ENCODE assay signal across 20 cellular contexts in genomic region chr1:78664763-78665162, GRCh38. TPM values are rescaled to one million over a fixed set of nuclear protein-coding genes. Genes with fewer than 3 reads are reported as not detected.
DNase-seq lines count a peak whose midpoint lies in the region; ATAC-seq and TF ChIP-seq lines count a peak whose summit lies in the region.
"Had no signal": no experiment of that assay in that cellular context is flagged by ENCODE, and none has a peak within 500 bp of the region (broad histone marks: within the 10 kb centered on the region; RNA-seq: fewer than 3 reads in every experiment).

No MANE protein-coding gene starts in this region.

- H3K23me2 ChIP-seq in H9 (ENCODE audit: insufficient read length, low read depth, low read length, poor library complexity, severe bottlenecking) = no peaks in the 10 kb centered on the region

- H2BK15ac ChIP-seq in H9 (ENCODE audit: low read depth, low read length) = no peak overlapping the region

- ATAC-seq in activated naive CD4-positive, alpha-beta T cell treated with anti-CD3 and anti-CD28 coated beads, Interleukin-2, amount 50 U/mL, for 72 hours = peak; percentile 65 to 83
- ATAC-seq in GM21367 (IDR thresholded peaks at IDR 0.05; ENCODE audit: unreplicated experiment) = peak; percentile 40
- peak; percentile 87 for ATAC-seq in activated T-helper 17 cell treated with anti-CD3 and anti-CD28 coated beads, Interleukin-2, amount 50 U/mL, for 72 hours (replicated peaks)
- peak; percentile 85 for ATAC-seq in stimulated activated naive CD8-positive, alpha-beta T cell treated with anti-CD3 and anti-CD28 coated beads, Interleukin-15, amount 100 ng/mL, for 72 hours
- ATAC-seq: GM23338 had no signal

- H3K27me3 ChIP-seq in H9 (ENCODE audit: insufficient read depth, low read length) (no peaks in the 10 kb centered on the region), colonic mucosa (no peaks in the 10 kb centered on the region)
- H3K27me3 ChIP-seq: BE2C, MG63 had no signal

- CTCF ChIA-PET in activated naive CD4-positive, alpha-beta T cell treated with anti-CD3 and anti-CD28 coated beads, Interleukin-2, amount 10 ng/mL, durations not matched to agents 7 days and 5 days (lab: Charles Lee) = interaction anchor here (1.0 kb wide), 1 partner anchor 533 kb away, joined by 3 read pairs; no protein-coding TSS in a partner anchor

- no peaks in the 10 kb centered on the region for H3K4me1 Mint-ChIP-seq in activated naive CD4-positive, alpha-beta T cell treated with anti-CD3 and anti-CD28 coated beads, Interleukin-2, amount 10 ng/mL, durations not matched to agents 7 days and 5 days
- H3K4me1 Mint-ChIP-seq in activated T-helper 17 cell treated with anti-CD3 and anti-CD28 coated beads, Interleukin-2, amount 50 U/mL, for 72 hours = peaks cover 6% of the 10 kb centered on the region
- H3K4me1 Mint-ChIP-seq in stimulated activated naive CD8-positive, alpha-beta T cell treated with anti-CD3 and anti-CD28 coated beads, Interleukin-15, amount 100 ng/mL, for 72 hours = no peaks in the 10 kb centered on the region
- H3K4me1 Mint-ChIP-seq in H9 = no peaks in the 10 kb centered on the region
- H3K4me1 Mint-ChIP-seq: GM23338 had no signal

- no peaks in the 10 kb centered on the region for H3K79me2 ChIP-seq in H9 (ENCODE audit: insufficient read depth, low read length)

- H4K91ac ChIP-seq in H9 (ENCODE audit: insufficient read length, low read depth, low read length) = no peak overlapping the region

- no CpG with 5 or more reads among the region's 1 CpG for WGBS in H9 (ENCODE audit: extremely low coverage, insufficient read length, low lambda C conversion rate)

- no peaks in the 10 kb centered on the region for H3K9me3 ChIP-seq in H9 (ENCODE audit: control insufficient read depth, low read depth, low read length)
- H3K9me3 ChIP-seq in colonic mucosa = no peaks in the 10 kb centered on the region
- H3K9me3 ChIP-seq: BE2C, MG63 had no signal

- no peak overlapping the region for H2BK5ac ChIP-seq in H9 (ENCODE audit: insufficient read length, low read length)

- no peak for DNase-seq in activated naive CD4-positive, alpha-beta T cell treated with anti-CD3 and anti-CD28 coated beads, Interleukin-2, amount 50 U/mL, for 72 hours (ENCODE audit: low spot score in 2 of 2)
- no peak for DNase-seq in activated naive CD4-positive, alpha-beta T cell treated with anti-CD3 and anti-CD28 coated beads, Interleukin-2, amount 10 ng/mL, durations not matched to agents 7 days and 5 days
- DNase-seq in stimulated activated naive CD8-positive, alpha-beta T cell treated with anti-CD3 and anti-CD28 coated beads, Interleukin-15, amount 100 ng/mL, for 72 hours = no peak
- DNase-seq in SW 1271 (lab: John Stamatoyannopoulos, UW) (no peak), H9 (no peak), colonic mucosa (no peak)
- DNase-seq: BE2C, DMS 273 treated with DMSO at 0.1 percent for 48 hours, HFFc6, KG1, MG63, NCI-H1105, NCI-H187, NCI-H446 treated with DMSO at 0.1 percent for 48 hours, NCI-H748 treated with DMSO at 0.1 percent for 48 hours, PC-9 had no signal

- no peak overlapping the region for H2AFZ ChIP-seq in H9 (ENCODE audit: low read length)
- H2AFZ ChIP-seq: GM23338, PC-9 had no signal

- no peak overlapping the region for H3K4me3 Mint-ChIP-seq in activated naive CD4-positive, alpha-beta T cell treated with anti-CD3 and anti-CD28 coated beads, Interleukin-2, amount 10 ng/mL, durations not matched to agents 7 days and 5 days
- no peak overlapping the region for H3K4me3 Mint-ChIP-seq in activated T-helper 17 cell treated with anti-CD3 and anti-CD28 coated beads, Interleukin-2, amount 50 U/mL, for 72 hours
- H3K4me3 Mint-ChIP-seq in stimulated activated naive CD8-positive, alpha-beta T cell treated with anti-CD3 and anti-CD28 coated beads, Interleukin-15, amount 100 ng/mL, for 72 hours = no peak overlapping the region
- no peak overlapping the region for H3K4me3 Mint-ChIP-seq in H9
- H3K4me3 Mint-ChIP-seq: GM23338, HFFc6 had no signal

- no peak overlapping the region for H4K8ac ChIP-seq in H9 (replicated peaks; ENCODE audit: insufficient read length, low read depth, low read length)

- H3K36me3 ChIP-seq in colonic mucosa = no peaks in the 10 kb centered on the region
- H3K36me3 ChIP-seq: BE2C had no signal

- no peaks in the 10 kb centered on the region for H3K27me3 Mint-ChIP-seq in activated naive CD4-positive, alpha-beta T cell treated with anti-CD3 and anti-CD28 coated beads, Interleukin-2, amount 10 ng/mL, durations not matched to agents 7 days and 5 days
- no peaks in the 10 kb centered on the region for H3K27me3 Mint-ChIP-seq in activated T-helper 17 cell treated with anti-CD3 and anti-CD28 coated beads, Interleukin-2, amount 50 U/mL, for 72 hours
- H3K27me3 Mint-ChIP-seq in stimulated activated naive CD8-positive, alpha-beta T cell treated with anti-CD3 and anti-CD28 coated beads, Interleukin-15, amount 100 ng/mL, for 72 hours = no peaks in the 10 kb centered on the region
- peaks cover 41% of the 10 kb centered on the region for H3K27me3 Mint-ChIP-seq in H9 (ENCODE audit: low read depth)

- H4K5ac ChIP-seq in H9 (ENCODE audit: insufficient read length, low read depth, low read length) = no peak overlapping the region

- no peaks in the 10 kb centered on the region for H4K20me1 ChIP-seq in H9 (ENCODE audit: control insufficient read depth, insufficient read depth, insufficient read length)

- TF ChIP-seq CTCF in H9 (conservative IDR thresholded peaks at IDR 0.05) (no peak), colonic mucosa (IDR thresholded peaks at IDR 0.05) (no peak)

- no peak overlapping the region for H2BK120ac ChIP-seq in H9 (ENCODE audit: low read depth, low read length, poor library complexity, severe bottlenecking)

- no peak overlapping the region for H2BK20ac ChIP-seq in H9 (ENCODE audit: low read depth, low read length, poor library complexity, severe bottlenecking)

- H2BK12ac ChIP-seq in H9 (ENCODE audit: insufficient read length, low read depth, low read length) = no peak overlapping the region

- H3K27ac ChIP-seq in H9 (ENCODE audit: insufficient read length, low read depth, low read length) (no peak overlapping the region), colonic mucosa (no peak overlapping the region)
- H3K27ac ChIP-seq: PC-9 had no signal

- H3K4me1 ChIP-seq in H9 (ENCODE audit: insufficient read depth, low read length) = no peaks in the 10 kb centered on the region
- H3K4me1 ChIP-seq in colonic mucosa = no peaks in the 10 kb centered on the region
- H3K4me1 ChIP-seq: BE2C had no signal

- no peak overlapping the region for H3K4ac ChIP-seq in H9 (ENCODE audit: low read depth, low read length)

- H3T11ph ChIP-seq in H9 (ENCODE audit: low read length) = no peak overlapping the region

- H3K36me3 Mint-ChIP-seq in activated naive CD4-positive, alpha-beta T cell treated with anti-CD3 and anti-CD28 coated beads, Interleukin-2, amount 50 U/mL, for 72 hours = peaks cover 0 to 8% of the 10 kb centered on the region in 2 donors
- H3K36me3 Mint-ChIP-seq in activated naive CD4-positive, alpha-beta T cell treated with anti-CD3 and anti-CD28 coated beads, Interleukin-2, amount 10 ng/mL, durations not matched to agents 7 days and 5 days = peaks cover 35% of the 10 kb centered on the region
- H3K36me3 Mint-ChIP-seq in activated T-helper 17 cell treated with anti-CD3 and anti-CD28 coated beads, Interleukin-2, amount 50 U/mL, for 72 hours (ENCODE audit: low read depth) = peaks cover 49% of the 10 kb centered on the region
- no peaks in the 10 kb centered on the region for H3K36me3 Mint-ChIP-seq in H9 (ENCODE audit: insufficient read depth in 1 of 3, low read depth in 3 of 3)

- no peak overlapping the region for H3K56ac ChIP-seq in H9 (ENCODE audit: insufficient read length, low read depth, low read length)

- no peak overlapping the region for H3K4me2 ChIP-seq in H9 (ENCODE audit: insufficient read depth, insufficient read length, low read length)
- H3K4me2 ChIP-seq: GM23338, PC-9 had no signal

- no peak overlapping the region for H3K27ac Mint-ChIP-seq in activated naive CD4-positive, alpha-beta T cell treated with anti-CD3 and anti-CD28 coated beads, Interleukin-2, amount 50 U/mL, for 72 hours
- H3K27ac Mint-ChIP-seq in activated naive CD4-positive, alpha-beta T cell treated with anti-CD3 and anti-CD28 coated beads, Interleukin-2, amount 10 ng/mL, durations not matched to agents 7 days and 5 days = no peak overlapping the region
- H3K27ac Mint-ChIP-seq in activated T-helper 17 cell treated with anti-CD3 and anti-CD28 coated beads, Interleukin-2, amount 50 U/mL, for 72 hours = no peak overlapping the region
- no peak overlapping the region for H3K27ac Mint-ChIP-seq in stimulated activated naive CD8-positive, alpha-beta T cell treated with anti-CD3 and anti-CD28 coated beads, Interleukin-15, amount 100 ng/mL, for 72 hours
- no peak overlapping the region for H3K27ac Mint-ChIP-seq in H9
- H3K27ac Mint-ChIP-seq: GM23338, HFFc6 had no signal

- no peak overlapping the region for H3K4me3 ChIP-seq in colonic mucosa
- H3K4me3 ChIP-seq: GM23338, MG63, PC-9 had no signal

- no peak overlapping the region for H3K23ac ChIP-seq in H9 (ENCODE audit: insufficient read length, low read depth, low read length)

- H3K9ac ChIP-seq in H9 (ENCODE audit: extremely low read depth, insufficient read length, low read length) = no peak overlapping the region
- no peak overlapping the region for H3K9ac ChIP-seq in colonic mucosa (ENCODE audit: low read depth in 2 of 2, low read length in 2 of 2)

- H3K9me3 Mint-ChIP-seq in activated naive CD4-positive, alpha-beta T cell treated with anti-CD3 and anti-CD28 coated beads, Interleukin-2, amount 50 U/mL, for 72 hours = no peaks in the 10 kb centered on the region
- H3K9me3 Mint-ChIP-seq in activated naive CD4-positive, alpha-beta T cell treated with anti-CD3 and anti-CD28 coated beads, Interleukin-2, amount 10 ng/mL, durations not matched to agents 7 days and 5 days = no peaks in the 10 kb centered on the region
- no peaks in the 10 kb centered on the region for H3K9me3 Mint-ChIP-seq in activated T-helper 17 cell treated with anti-CD3 and anti-CD28 coated beads, Interleukin-2, amount 50 U/mL, for 72 hours
- no peaks in the 10 kb centered on the region for H3K9me3 Mint-ChIP-seq in stimulated activated naive CD8-positive, alpha-beta T cell treated with anti-CD3 and anti-CD28 coated beads, Interleukin-15, amount 100 ng/mL, for 72 hours
- H3K9me3 Mint-ChIP-seq in H9 = no peaks in the 10 kb centered on the region
- H3K9me3 Mint-ChIP-seq: GM23338, HFFc6 had no signal

- no peak overlapping the region for H3K14ac ChIP-seq in H9 (ENCODE audit: insufficient read depth, low read length)

- no peak overlapping the region for H2AK5ac ChIP-seq in H9 (ENCODE audit: insufficient read length, low read length)

- H3K18ac ChIP-seq in H9 (ENCODE audit: insufficient read length, low read depth, low read length) = no peak overlapping the region

- intact Hi-C loops in colonic mucosa (cut with DNase I) = no loop called here

- no peaks in the 10 kb centered on the region for H3K79me1 ChIP-seq in H9 (ENCODE audit: insufficient read depth, low read depth, low read length, poor library complexity, severe bottlenecking)

RNA-seq across cellular contexts. Expression of gene IFI44, which starts 15.1 kb away (rescaled TPM):
- total RNA-seq in activated naive CD4-positive, alpha-beta T cell treated with anti-CD3 and anti-CD28 coated beads, Interleukin-2, amount 50 U/mL, for 72 hours = 10 to 100 TPM; 13.0 to 59.4 TPM
- total RNA-seq in activated T-helper 17 cell treated with anti-CD3 and anti-CD28 coated beads, Interleukin-2, amount 50 U/mL, for 72 hours = 10 to 100 TPM; 22.8 to 25.8 TPM
- total RNA-seq in H9 (2021) = not detected in 2 replicates
- 1 to 10 TPM; 2.2 to 4.4 TPM for total RNA-seq in colonic mucosa
- total RNA-seq: GM23338 had no signal

RNA-seq across cellular contexts. Expression of gene IFI44L, which starts 44.5 kb away (rescaled TPM):
- 100 to 1,000 TPM in 1 of 2 donors, 1 to 10 TPM in 1; 8.4 to 120 TPM for total RNA-seq in activated naive CD4-positive, alpha-beta T cell treated with anti-CD3 and anti-CD28 coated beads, Interleukin-2, amount 50 U/mL, for 72 hours
- 1 to 10 TPM; 3.4 to 4.1 TPM for total RNA-seq in activated T-helper 17 cell treated with anti-CD3 and anti-CD28 coated beads, Interleukin-2, amount 50 U/mL, for 72 hours
- total RNA-seq in H9 (2021) (not detected in 2 replicates), colonic mucosa (1 to 10 TPM in 1 of 2 donors, under 1 TPM in 1; 0.74 to 2.1 TPM)
- total RNA-seq: GM23338, SK-MEL-5 had no signal
